Comparison of ENCODE assay signal across 8 cellular contexts in the genomic region with DNA sequence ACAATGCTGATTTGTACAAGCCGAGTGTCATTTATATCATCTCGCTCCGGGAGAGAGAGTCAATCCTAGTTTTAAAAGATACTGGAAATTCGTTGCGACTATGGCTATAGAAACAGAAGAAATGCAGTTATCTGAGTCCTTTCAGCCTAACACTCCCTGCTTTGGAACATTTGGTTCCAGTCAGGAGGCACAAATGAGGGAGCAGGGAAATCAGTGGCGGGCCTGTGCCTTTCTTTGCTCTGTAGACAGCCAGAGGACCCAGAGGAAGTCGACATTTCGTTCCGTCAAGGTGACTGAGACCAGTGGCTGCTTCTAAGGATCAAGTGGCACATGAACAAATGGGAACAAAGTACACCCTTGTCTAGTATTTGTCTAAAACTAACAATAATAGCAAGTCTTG. TPM values are rescaled to one million over a fixed set of nuclear protein-coding genes. Genes with fewer than 3 reads are reported as not detected.
A peak's percentile ranks its signal among the peaks of the same experiment; 100 is the strongest.
DNase-seq lines count a peak whose midpoint lies in the region; TF ChIP-seq lines count a peak whose summit lies in the region.

No MANE protein-coding gene starts in this region.

- TF ChIP-seq CTCF in PC-9 (conservative IDR thresholded peaks at IDR 0.05) (no peak), epithelial cell of proximal tubule (conservative IDR thresholded peaks at IDR 0.05; ENCODE audit: low read depth, low read length) (no peak)

- H3K36me3 ChIP-seq in PC-9 (ENCODE audit: low read depth) = 0 out of 2 replicates have a peak, but pooled peaks cover 4% of the 10 kb centered on the region
- no peaks in the 10 kb centered on the region for H3K36me3 ChIP-seq in skeletal muscle satellite cell (ENCODE audit: insufficient read depth, low read length)

- no peaks in the 10 kb centered on the region for H3K9me3 ChIP-seq in PC-9 (ENCODE audit: insufficient read depth, low read depth)
- H3K9me3 ChIP-seq in skeletal muscle satellite cell (replicated peaks; ENCODE audit: low read length) = no peaks in the 10 kb centered on the region

- H3K4me3 ChIP-seq in GM08714 (ENCODE audit: low read length) (peak overlapping the region; percentile 81; the same call in 1 of the 2 replicates), PC-9 (peak overlapping the region; percentile 71; the same call in 1 of the 2 replicates), epithelial cell of proximal tubule (ENCODE audit: low read depth, low read length) (peak overlapping the region; percentile 75), skeletal muscle satellite cell (ENCODE audit: low read length) (peak overlapping the region; percentile 72)

- H2AFZ ChIP-seq in PC-9 = peak overlapping the region; percentile 60; the same call in 1 of the 2 replicates

- POLR2A ChIA-PET in PC-9 (lab: Charles Lee; ENCODE audit: unreplicated experiment) = no interaction called here

- peaks cover 36% of the 10 kb centered on the region for H3K79me2 ChIP-seq in PC-9 (ENCODE audit: low read depth)

- H3F3A ChIP-seq in PC-9 (ENCODE audit: insufficient read depth, low read depth) = peaks cover 32% of the 10 kb centered on the region

- no peak overlapping the region for H3K9ac ChIP-seq in skeletal muscle satellite cell (ENCODE audit: low read depth, low read length)

- DNase-seq in PC-9 = no peak
- no peak for DNase-seq in epithelial cell of proximal tubule (ENCODE audit: low read depth)
- DNase-seq in NCI-H1930 (lab: John Stamatoyannopoulos, UW) = no peak
- no peak for DNase-seq in amygdala (lab: John Stamatoyannopoulos, UW)
- DNase-seq in NCI-H69 (lab: John Stamatoyannopoulos, UW) = no peak
- no peak for DNase-seq in stimulated activated CD4-positive, alpha-beta T cell treated with anti-CD3 and anti-CD28 coated beads, Interleukin-4, amount 100 ng/mL, for 1 hour

- BruUV-seq in PC-9 (replicated peaks; lab: Mats Ljungman, UMichigan) = TSS peak; percentile 82

- peaks cover 10% of the 10 kb centered on the region; the same call in 1 of the 2 replicates for H4K20me1 ChIP-seq in PC-9 (ENCODE audit: insufficient read depth)

- H3K27me3 ChIP-seq in PC-9 (ENCODE audit: insufficient read depth, low read depth) (no peaks in the 10 kb centered on the region), skeletal muscle satellite cell (ENCODE audit: control insufficient read depth, insufficient read depth, low read length) (no peaks in the 10 kb centered on the region)

- intact Hi-C loops in PC-9 (cut with micrococcal nuclease; ENCODE audit: unreplicated experiment) = loop anchor here (5.0 to 10.0 kb wide), 2 partner anchors 542 to 929 kb away; partner anchors contain the start of gene DCBLD2

- peak overlapping the region; percentile 97 for H3K4me2 ChIP-seq in PC-9
- H3K4me2 ChIP-seq in skeletal muscle satellite cell (ENCODE audit: low read length) = peak overlapping the region; percentile 82

- no peak overlapping the region for H3K27ac ChIP-seq in PC-9

- H3K4me1 ChIP-seq in PC-9 (replicated peaks; ENCODE audit: insufficient read depth) = peaks cover 33% of the 10 kb centered on the region
- peaks cover 17% of the 10 kb centered on the region for H3K4me1 ChIP-seq in skeletal muscle satellite cell (ENCODE audit: control insufficient read depth, insufficient read depth, low read length)

- CTCF ChIA-PET in PC-9 (lab: Charles Lee) = no interaction called here

- H3K9me2 ChIP-seq in PC-9 (ENCODE audit: insufficient read depth) = no peaks in the 10 kb centered on the region

RNA-seq across cellular contexts. Expression of gene RIOX2, which starts 0.7 kb away (rescaled TPM):
- 28.3 and 33.1 TPM in 2 replicates for total RNA-seq in PC-9 (2021)
- total RNA-seq in epithelial cell of proximal tubule = 15.6 and 26.7 TPM in 2 replicates
- total RNA-seq in skeletal muscle satellite cell (2012; rRNA removed) = 32.1 and 42.8 TPM in 2 replicates
